Comparison of ENCODE assay signal across 7 cellular contexts in genomic region chr4:8420151-8420550, GRCh38. TPM values are rescaled to one million over a fixed set of nuclear protein-coding genes. Genes with fewer than 3 reads are reported as not detected.
DNase-seq lines count a peak whose midpoint lies in the region; ATAC-seq, FAIRE-seq and TF ChIP-seq lines count a peak whose summit lies in the region.
"Not testable (repeated sequence)": the region's sequence is repeated elsewhere in the genome, so short reads cannot be mapped to it uniquely, and the experiment has no call there.

No MANE protein-coding gene starts in this region.

- not testable (repeated sequence) for TF ChIP-seq POLR2A in K562 (conservative IDR thresholded peaks at IDR 0.05)

- not testable (repeated sequence) for H3F3A ChIP-seq in PC-3 (ENCODE audit: low read length, unreplicated experiment)

- H3K79me2 ChIP-seq in PC-3 (ENCODE audit: low read length); K562 (ENCODE audit: control insufficient read depth, insufficient read depth, low read length): not testable (repeated sequence)

- not testable (repeated sequence) for H3K4me1 ChIP-seq in CD4-positive, CD25-positive, alpha-beta regulatory T cell (ENCODE audit: control insufficient read depth, insufficient read depth, low read length, poor library complexity, severe bottlenecking)
- H3K4me1 ChIP-seq in PC-3 (ENCODE audit: insufficient read depth, low read length): peaks cover 10% of the 10 kb centered on the region
- peaks cover 11 to 13% of the 10 kb centered on the region in 2 experiments; a peak in 3 of 5 replicates for H3K4me1 ChIP-seq in K562 (replicated peaks in 1 of 2; ENCODE audit: control insufficient read depth in 2 of 2, insufficient read depth in 2 of 2, low read length in 2 of 2)

- ATAC-seq in CD4-positive, CD25-positive, alpha-beta regulatory T cell (ENCODE audit: low read depth in 2 of 2); PC-3; K562; memory B cell (ENCODE audit: low read depth); stimulated activated effector memory CD8-positive, alpha-beta T cell treated with anti-CD3 and anti-CD28 coated beads, Interleukin-12 subunit alpha, Interleukin-12 subunit beta, amount 100 ng/mL, for 72 hours: not testable (repeated sequence)
- ATAC-seq in esophagus mucosa: peak; percentile 70

- FAIRE-seq in K562 (lab: Jason Lieb, UNC): peak; percentile 32

- H3K27me3 Mint-ChIP-seq in CD4-positive, CD25-positive, alpha-beta regulatory T cell; activated T-cell treated with anti-CD3 and anti-CD28 coated beads, Interleukin-2, amount 50 U/mL, for 24 hours; memory B cell: not testable (repeated sequence)

- H3K27ac Mint-ChIP-seq in CD4-positive, CD25-positive, alpha-beta regulatory T cell: peak overlapping the region in 2 of 3 donors; percentile 42 to 80
- H3K27ac Mint-ChIP-seq in activated T-cell treated with anti-CD3 and anti-CD28 coated beads, Interleukin-2, amount 50 U/mL, for 24 hours: peak overlapping the region; percentile 95
- peak overlapping the region; percentile 2 for H3K27ac Mint-ChIP-seq in memory B cell
- H3K27ac Mint-ChIP-seq in stimulated activated effector memory CD8-positive, alpha-beta T cell treated with anti-CD3 and anti-CD28 coated beads, Interleukin-12 subunit alpha, Interleukin-12 subunit beta, amount 100 ng/mL, for 72 hours: peak overlapping the region; percentile 94

- not testable (repeated sequence) for H3K27me3 ChIP-seq in CD4-positive, CD25-positive, alpha-beta regulatory T cell (ENCODE audit: control insufficient read depth, insufficient read depth, low read length); PC-3 (ENCODE audit: low read length); K562 (ENCODE audit: control insufficient read depth in 2 of 2, insufficient read depth in 2 of 2, low read length in 2 of 2)

- H4K20me1 ChIP-seq in PC-3 (ENCODE audit: low read length); K562 (replicated peaks; ENCODE audit: control insufficient read depth, insufficient read depth, low read length): not testable (repeated sequence)

- not testable (repeated sequence) for TF ChIP-seq CTCF in PC-3 (conservative IDR thresholded peaks at IDR 0.05; ENCODE audit: low read depth, low read length); K562 (IDR thresholded peaks at IDR 0.05 in 2 of 3, conservative IDR thresholded peaks at IDR 0.05 in 1 of 3; ENCODE audit: insufficient read depth in 2 of 3, low read depth in 1 of 3, low read length in 3 of 3)

- in situ Hi-C loops in K562 (cut with MboI): not testable (repeated sequence)

- not testable (repeated sequence) for BruUV-seq in PC-3 (replicated peaks; lab: Mats Ljungman, UMichigan); K562 (replicated peaks; lab: Mats Ljungman, UMichigan)

- not testable (repeated sequence) for DNase-seq in CD4-positive, CD25-positive, alpha-beta regulatory T cell; activated T-cell treated with anti-CD3 and anti-CD28 coated beads, Interleukin-2, amount 50 U/mL, for 24 hours; K562 (ENCODE audit: extremely low read depth in 1 of 4, low spot score in 3 of 4); memory B cell (ENCODE audit: low spot score in 2 of 2); stimulated activated effector memory CD8-positive, alpha-beta T cell treated with anti-CD3 and anti-CD28 coated beads, Interleukin-12 subunit alpha, Interleukin-12 subunit beta, amount 100 ng/mL, for 72 hours (ENCODE audit: low spot score in 2 of 2)
- DNase-seq in PC-3: peak; percentile 27

- not testable (repeated sequence) for H3K36me3 Mint-ChIP-seq in CD4-positive, CD25-positive, alpha-beta regulatory T cell; memory B cell
- H3K36me3 Mint-ChIP-seq in activated T-cell treated with anti-CD3 and anti-CD28 coated beads, Interleukin-2, amount 50 U/mL, for 24 hours (ENCODE audit: low read depth): peaks cover 36% of the 10 kb centered on the region
- H3K36me3 Mint-ChIP-seq in stimulated activated effector memory CD8-positive, alpha-beta T cell treated with anti-CD3 and anti-CD28 coated beads, Interleukin-12 subunit alpha, Interleukin-12 subunit beta, amount 100 ng/mL, for 72 hours: peaks cover 38% of the 10 kb centered on the region

- CTCF ChIA-PET in PC-3 (lab: Charles Lee): interaction anchor here (0.5 kb wide), 1 partner anchor 10 kb away, joined by 5 read pairs; no protein-coding TSS in a partner anchor
- CTCF ChIA-PET in K562 (lab: Yijun Ruan, JAX; ENCODE audit: low intra/inter-chr PET ratio): not testable (repeated sequence)

- POLR2A ChIA-PET in PC-3 (lab: Charles Lee; ENCODE audit: unreplicated experiment): not testable (repeated sequence)
- POLR2A ChIA-PET in K562 (lab: Yijun Ruan, JAX): interaction anchor here (1.2 to 1.8 kb wide), 4 partner anchors 8 to 34 kb away, joined by 4 to 7 read pairs (median 4); no protein-coding TSS in a partner anchor

- not testable (repeated sequence) for TF ChIP-seq EP300 in K562 (IDR thresholded peaks at IDR 0.05; ENCODE audit: low read length)

- not testable (repeated sequence) for H3K27ac ChIP-seq in CD4-positive, CD25-positive, alpha-beta regulatory T cell (ENCODE audit: insufficient read depth, low read length, poor library complexity, severe bottlenecking); PC-3 (ENCODE audit: low read length); K562 (ENCODE audit: extremely low read depth, low read depth, low read length)

- not testable (repeated sequence) for H3K9me3 ChIP-seq in CD4-positive, CD25-positive, alpha-beta regulatory T cell (ENCODE audit: control insufficient read depth in 2 of 2, low read length in 2 of 2); PC-3 (ENCODE audit: low read length); K562 (replicated peaks; ENCODE audit: control insufficient read depth, insufficient read depth, low read depth, low read length)

- H3K4me2 ChIP-seq in PC-3 (ENCODE audit: low read length); K562 (ENCODE audit: insufficient read depth, low read length): not testable (repeated sequence)

- not testable (repeated sequence) for H3K4me3 ChIP-seq in CD4-positive, CD25-positive, alpha-beta regulatory T cell (ENCODE audit: low read depth, low read length); PC-3 (ENCODE audit: low read length); K562

- intact Hi-C loops in PC-3 (cut with micrococcal nuclease); K562 (cut with micrococcal nuclease): not testable (repeated sequence)

- H3K9ac ChIP-seq in PC-3 (ENCODE audit: low read length); K562 (ENCODE audit: insufficient read depth in 1 of 2, low read depth in 2 of 2, low read length in 2 of 2): not testable (repeated sequence)

- H3K36me3 ChIP-seq in CD4-positive, CD25-positive, alpha-beta regulatory T cell (ENCODE audit: control insufficient read depth, insufficient read depth, low read length); PC-3 (ENCODE audit: low read depth, low read length); K562 (ENCODE audit: control insufficient read depth, insufficient read depth, low read length): not testable (repeated sequence)

- not testable (repeated sequence) for TF ChIP-seq RAD21 in K562 (CRISPR knock-in tag; conservative IDR thresholded peaks at IDR 0.05 in 1 of 2, IDR thresholded peaks at IDR 0.05 in 1 of 2)

- H2AFZ ChIP-seq in PC-3 (ENCODE audit: low read length); K562 (ENCODE audit: low read depth, low read length): not testable (repeated sequence)

- not testable (repeated sequence) for H3K9me2 ChIP-seq in PC-3 (replicated peaks; ENCODE audit: low read length)

- peaks cover 12 to 34% (median 20%) of the 10 kb centered on the region in 4 donors for H3K4me1 Mint-ChIP-seq in CD4-positive, CD25-positive, alpha-beta regulatory T cell
- H3K4me1 Mint-ChIP-seq in activated T-cell treated with anti-CD3 and anti-CD28 coated beads, Interleukin-2, amount 50 U/mL, for 24 hours (ENCODE audit: low read depth): peaks cover 40% of the 10 kb centered on the region
- not testable (repeated sequence) for H3K4me1 Mint-ChIP-seq in memory B cell
- H3K4me1 Mint-ChIP-seq in stimulated activated effector memory CD8-positive, alpha-beta T cell treated with anti-CD3 and anti-CD28 coated beads, Interleukin-12 subunit alpha, Interleukin-12 subunit beta, amount 100 ng/mL, for 72 hours: peaks cover 57% of the 10 kb centered on the region

- H3K9me3 Mint-ChIP-seq in CD4-positive, CD25-positive, alpha-beta regulatory T cell; activated T-cell treated with anti-CD3 and anti-CD28 coated beads, Interleukin-2, amount 50 U/mL, for 24 hours; memory B cell; stimulated activated effector memory CD8-positive, alpha-beta T cell treated with anti-CD3 and anti-CD28 coated beads, Interleukin-12 subunit alpha, Interleukin-12 subunit beta, amount 100 ng/mL, for 72 hours: not testable (repeated sequence)

- not testable (repeated sequence) for H3K4me3 Mint-ChIP-seq in CD4-positive, CD25-positive, alpha-beta regulatory T cell; activated T-cell treated with anti-CD3 and anti-CD28 coated beads, Interleukin-2, amount 50 U/mL, for 24 hours; memory B cell
- H3K4me3 Mint-ChIP-seq in stimulated activated effector memory CD8-positive, alpha-beta T cell treated with anti-CD3 and anti-CD28 coated beads, Interleukin-12 subunit alpha, Interleukin-12 subunit beta, amount 100 ng/mL, for 72 hours: peak overlapping the region; percentile 39

- H3K9me1 ChIP-seq in K562 (ENCODE audit: control insufficient read depth, insufficient read depth, low read length): not testable (repeated sequence)

RNA-seq across cellular contexts. Expression of gene ACOX3, which starts 20.4 kb away (rescaled TPM):
- total RNA-seq in CD4-positive, CD25-positive, alpha-beta regulatory T cell: 13.2 TPM
- 10 to 100 TPM; 13.0 to 22.0 (median 14.7) TPM for polyA plus RNA-seq in CD4-positive, CD25-positive, alpha-beta regulatory T cell
- total RNA-seq in PC-3 (2014; rRNA removed) (12.2 and 13.0 TPM in 2 replicates), K562 (2014; rRNA removed) (4.9 and 5.1 TPM in 2 replicates), K562 (2014; rRNA removed; fragmentation: Illumina TruSeq; extraction: Trizol) (3.7 and 3.8 TPM in 2 replicates), K562 (2015; rRNA removed; fragmentation: Illumina TruSeq; extraction: Trizol) (3.8 and 4.6 TPM in 2 replicates), K562 (2021) (5.9 and 7.3 TPM in 2 replicates), esophagus mucosa (48.0 TPM)
- total RNA-seq in K562 (2011; cell fraction: chromatin; rRNA removed; ENCODE audit: low replicate concordance): 8.4 and 18.6 TPM in 2 replicates
- 5.9 and 8.7 TPM in 2 replicates for total RNA-seq in K562 (2011; cell fraction: nucleolus; rRNA removed)
- total RNA-seq in K562 (2011; cell fraction: nucleoplasm; rRNA removed): 5.9 and 9.8 TPM in 2 replicates
- polyA plus RNA-seq in K562 (2011; rRNA removed) (2.3 and 2.9 TPM in 2 replicates), K562 (2014; fragmentation: Illumina TruSeq; extraction: Trizol) (4.0 and 4.4 TPM in 2 replicates), K562 (2014; fragmentation: Nextera tagmentation; extraction: Ambion mirVana) (1 to 10 TPM in 1 of 2 experiments, under 1 TPM in 1; 0.68 to 1.0 TPM), K562 (2014; rRNA removed) (3.0 and 4.9 TPM in 2 replicates)
- polyA plus RNA-seq in K562 (2011; cell fraction: cytosol; rRNA removed): 2.6 and 3.3 TPM in 2 replicates
- 6.1 and 6.5 TPM in 2 replicates for polyA plus RNA-seq in K562 (2011; cell fraction: nucleus; rRNA removed)
- polyA plus RNA-seq in K562 (2012): 5.1 and 9.2 TPM in 2 replicates
- 3.9 and 5.0 TPM in 2 replicates for polyA minus RNA-seq in K562 (2011; rRNA and poly(A)+ RNA removed)
- polyA minus RNA-seq in K562 (2011; cell fraction: cytosol; rRNA and poly(A)+ RNA removed): 1.5 and 4.6 TPM in 2 replicates
- 3.5 and 4.8 TPM in 2 replicates for polyA minus RNA-seq in K562 (2011; cell fraction: nucleus; rRNA and poly(A)+ RNA removed)

RNA-seq across cellular contexts. Expression of gene TRMT44, which starts 20.4 kb away (rescaled TPM):
- 26.2 TPM for total RNA-seq in CD4-positive, CD25-positive, alpha-beta regulatory T cell
- polyA plus RNA-seq in CD4-positive, CD25-positive, alpha-beta regulatory T cell: 10 to 100 TPM; 10.9 to 18.8 (median 13.2) TPM
- total RNA-seq in PC-3 (2014; rRNA removed) (13.3 and 15.3 TPM in 2 replicates), K562 (2014; rRNA removed) (14.1 and 15.6 TPM in 2 replicates), K562 (2014; rRNA removed; fragmentation: Illumina TruSeq; extraction: Trizol) (8.6 and 10.0 TPM in 2 replicates), K562 (2015; rRNA removed; fragmentation: Illumina TruSeq; extraction: Trizol) (10.2 and 10.3 TPM in 2 replicates), K562 (2021) (17.3 and 18.6 TPM in 2 replicates), esophagus mucosa (15.7 TPM)
- 60.3 and 88.6 TPM in 2 replicates for total RNA-seq in K562 (2011; cell fraction: chromatin; rRNA removed; ENCODE audit: low replicate concordance)
- 53.0 and 57.5 TPM in 2 replicates for total RNA-seq in K562 (2011; cell fraction: nucleolus; rRNA removed)
- 31.6 and 38.6 TPM in 2 replicates for total RNA-seq in K562 (2011; cell fraction: nucleoplasm; rRNA removed)
- polyA plus RNA-seq in K562 (2011; rRNA removed) (8.9 and 9.6 TPM in 2 replicates), K562 (2014; fragmentation: Illumina TruSeq; extraction: Trizol) (7.8 and 8.7 TPM in 2 replicates), K562 (2014; fragmentation: Nextera tagmentation; extraction: Ambion mirVana) (1 to 10 TPM; 1.2 to 2.1 TPM), K562 (2014; rRNA removed) (12.5 and 13.2 TPM in 2 replicates)
- 5.5 and 9.9 TPM in 2 replicates for polyA plus RNA-seq in K562 (2011; cell fraction: cytosol; rRNA removed)
- 32.2 and 44.8 TPM in 2 replicates for polyA plus RNA-seq in K562 (2011; cell fraction: nucleus; rRNA removed)
- 8.3 and 13.2 TPM in 2 replicates for polyA plus RNA-seq in K562 (2012)
- polyA minus RNA-seq in K562 (2011; rRNA and poly(A)+ RNA removed): 14.7 and 16.1 TPM in 2 replicates
- 6.1 and 11.1 TPM in 2 replicates for polyA minus RNA-seq in K562 (2011; cell fraction: cytosol; rRNA and poly(A)+ RNA removed)
- polyA minus RNA-seq in K562 (2011; cell fraction: nucleus; rRNA and poly(A)+ RNA removed): 35.5 and 48.8 TPM in 2 replicates

Comparison
In these comparisons a context has a peak if more than half of its experiments do, and no peak if none do; other contexts are left out.
1. H3K27ac Mint-ChIP-seq: peak in every context shown above with its lines; median percentile 95 in activated T-cell treated with anti-CD3 and anti-CD28 coated beads, Interleukin-2, amount 50 U/mL, for 24 hours; 94 in stimulated activated effector memory CD8-positive, alpha-beta T cell treated with anti-CD3 and anti-CD28 coated beads, Interleukin-12 subunit alpha, Interleukin-12 subunit beta, amount 100 ng/mL, for 72 hours; 61 in CD4-positive, CD25-positive, alpha-beta regulatory T cell; 2 in memory B cell.